In genomic region chr12:41899577-41899976, GRCh38 we compare ENCODE assay signal across 4 cellular contexts.
A peak's percentile ranks its signal among the peaks of the same experiment; 100 is the strongest.
TF ChIP-seq lines count a peak whose summit lies in the region.

No MANE protein-coding gene starts in this region.

TF ChIP-seq in HepG2, 621 proteins besides CTCF, POLR2A, EP300 and RAD21 (continues in another document):
- TF ChIP-seq SNAPC5 (CRISPR knock-in tag; IDR thresholded peaks at IDR 0.05; ENCODE audit: borderline replicate concordance) (no peak), MED1 (CRISPR knock-in tag; IDR thresholded peaks at IDR 0.05) (no peak), ARID5B (CRISPR knock-in tag; IDR thresholded peaks at IDR 0.05) (no peak), NFE2L2 (IDR thresholded peaks at IDR 0.05; ENCODE audit: low read length) (peak; percentile 71)

TF ChIP-seq in A549, 52 proteins besides CTCF, POLR2A, EP300 and RAD21:
- no peak for TF ChIP-seq HMGXB4 (CRISPR knock-in tag; IDR thresholded peaks at IDR 0.05; ENCODE audit: borderline replicate concordance)
- no peak for TF ChIP-seq NR3C1 (IDR thresholded peaks at IDR 0.05)
- TF ChIP-seq CHD4 (IDR thresholded peaks at IDR 0.05; ENCODE audit: borderline replicate concordance): no peak
- TF ChIP-seq NFE2L2 (conservative IDR thresholded peaks at IDR 0.05; ENCODE audit: low read length): peak; percentile 67
- no peak for TF ChIP-seq TFCP2L1 (CRISPR knock-in tag; IDR thresholded peaks at IDR 0.05)
- TF ChIP-seq CBX8 (IDR thresholded peaks at IDR 0.05): no peak
- TF ChIP-seq PBX3 (IDR thresholded peaks at IDR 0.05): no peak
- TF ChIP-seq, protein P1, sequence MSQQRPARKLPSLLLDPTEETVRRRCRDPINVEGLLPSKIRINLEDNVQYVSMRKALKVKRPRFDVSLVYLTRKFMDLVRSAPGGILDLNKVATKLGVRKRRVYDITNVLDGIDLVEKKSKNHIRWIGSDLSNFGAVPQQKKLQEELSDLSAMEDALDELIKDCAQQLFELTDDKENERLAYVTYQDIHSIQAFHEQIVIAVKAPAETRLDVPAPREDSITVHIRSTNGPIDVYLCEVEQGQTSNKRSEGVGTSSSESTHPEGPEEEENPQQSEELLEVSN (IDR thresholded peaks at IDR 0.05; ENCODE audit: borderline replicate concordance, low read depth): no peak

TF ChIP-seq in IMR-90, 13 proteins besides CTCF, POLR2A, EP300 and RAD21:
- no peak for TF ChIP-seq SMC3 (IDR thresholded peaks at IDR 0.05; ENCODE audit: low read depth, low read length)
- peak; percentile 81 for TF ChIP-seq NFE2L2 (IDR thresholded peaks at IDR 0.05; ENCODE audit: low read depth, low read length)
- TF ChIP-seq CHD1 (IDR thresholded peaks at IDR 0.05; ENCODE audit: low read depth, low read length): no peak
- no peak for TF ChIP-seq RFX5 (IDR thresholded peaks at IDR 0.05; ENCODE audit: low read depth, low read length)
TF ChIP-seq in IMR-90: peak in this region for 1.

TF ChIP-seq in K562, 482 proteins besides CTCF, POLR2A, EP300 and RAD21:
- TF ChIP-seq MAFG (tag; conservative IDR thresholded peaks at IDR 0.05) (peak; percentile 32; the same call in 1 of the 2 replicates), NFE2 (IDR thresholded peaks at IDR 0.05; ENCODE audit: low read depth) (0 out of 2 replicates have a peak, but pooled peaks have one; percentile 6), EHMT2 (IDR thresholded peaks at IDR 0.05) (no peak), ZNF3 (CRISPR knock-in tag; IDR thresholded peaks at IDR 0.05) (no peak), TEAD4 (IDR thresholded peaks at IDR 0.05; ENCODE audit: low read length) (no peak), TEAD4 (CRISPR knock-in tag; IDR thresholded peaks at IDR 0.05; ENCODE audit: borderline replicate concordance) (no peak), TFAM (CRISPR knock-in tag; conservative IDR thresholded peaks at IDR 0.05) (no peak)
